In the genomic region with DNA sequence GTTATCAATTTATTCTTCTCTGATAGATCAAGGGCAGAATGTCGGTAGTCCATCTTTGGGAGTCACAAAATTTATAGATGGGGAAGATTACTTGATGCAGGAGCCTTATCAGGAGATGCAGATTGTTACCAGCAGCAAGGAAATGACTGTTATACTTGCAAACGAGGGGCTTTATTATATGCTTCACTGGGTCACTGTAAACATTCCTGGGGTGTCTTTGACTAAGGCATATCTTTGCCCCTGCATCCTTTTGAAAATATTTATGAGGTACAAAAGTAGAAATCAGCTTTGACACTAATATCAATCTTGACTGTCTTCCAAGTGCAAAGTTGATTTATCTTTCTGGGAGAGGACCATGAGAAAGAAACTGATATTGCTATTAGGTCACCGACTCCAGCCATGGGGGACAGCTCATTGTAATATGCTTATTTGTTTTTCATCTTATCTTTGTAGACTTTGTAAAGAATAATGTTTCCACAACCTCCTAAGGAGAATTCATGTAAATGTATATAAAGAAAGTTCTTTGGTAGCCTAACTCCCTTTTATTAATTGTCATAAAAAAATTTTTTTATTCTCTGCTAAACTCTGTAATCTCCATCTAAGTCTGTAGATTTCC, we compare ENCODE assay signal across 21 cellular contexts.
"Had no signal": no experiment of that assay in that cellular context is flagged by ENCODE, and none has a peak within 500 bp of the region (broad histone marks: within the 10 kb centered on the region; RNA-seq: fewer than 3 reads in every experiment).

No MANE protein-coding gene starts in this region.

- H3K27ac Mint-ChIP-seq: dendritic cell treated with granulocyte-macrophage colony-stimulating factor and Interleukin-4, amounts not matched to agents 40 ng/mL and 50 ng/mL, for 4 days; effector memory CD8-positive, alpha-beta T cell; naive thymus-derived CD4-positive, alpha-beta T cell; nephron; neural progenitor cell; progenitor cell of endocrine pancreas; stimulated activated effector memory CD8-positive, alpha-beta T cell treated with anti-CD3 and anti-CD28 coated beads, Interleukin-12 subunit alpha, Interleukin-12 subunit beta, amount 100 ng/mL, for 72 hours had no signal

- H3K4me3 Mint-ChIP-seq: dendritic cell treated with granulocyte-macrophage colony-stimulating factor and Interleukin-4, amounts not matched to agents 40 ng/mL and 50 ng/mL, for 4 days; effector memory CD8-positive, alpha-beta T cell; naive thymus-derived CD4-positive, alpha-beta T cell; nephron; neural progenitor cell; stimulated activated effector memory CD8-positive, alpha-beta T cell treated with anti-CD3 and anti-CD28 coated beads, Interleukin-12 subunit alpha, Interleukin-12 subunit beta, amount 100 ng/mL, for 72 hours had no signal

- H3K27ac ChIP-seq: colonic mucosa, left lung, neural progenitor cell, parathyroid adenoma, sigmoid colon, stomach, thyroid gland, vagina had no signal

- H3K9ac ChIP-seq: neural progenitor cell, parathyroid adenoma had no signal

- H3K9me3 ChIP-seq: colonic mucosa, left lung, sigmoid colon, stomach, thyroid gland, vagina had no signal

- H3K36me3 ChIP-seq: colonic mucosa, left lung, neural progenitor cell, sigmoid colon, stomach, thyroid gland, vagina had no signal

- ATAC-seq: effector memory CD8-positive, alpha-beta T cell; left lung; naive thymus-derived CD4-positive, alpha-beta T cell; stimulated activated effector memory CD8-positive, alpha-beta T cell treated with anti-CD3 and anti-CD28 coated beads, Interleukin-12 subunit alpha, Interleukin-12 subunit beta, amount 100 ng/mL, for 72 hours had no signal

- H3K4me1 ChIP-seq: colonic mucosa, left lung, parathyroid adenoma, stomach, thyroid gland, vagina had no signal

- H3K36me3 Mint-ChIP-seq: naive thymus-derived CD4-positive, alpha-beta T cell; neural progenitor cell; stimulated activated effector memory CD8-positive, alpha-beta T cell treated with anti-CD3 and anti-CD28 coated beads, Interleukin-12 subunit alpha, Interleukin-12 subunit beta, amount 100 ng/mL, for 72 hours had no signal

- H3K4me1 Mint-ChIP-seq: nephron; stimulated activated effector memory CD8-positive, alpha-beta T cell treated with anti-CD3 and anti-CD28 coated beads, Interleukin-12 subunit alpha, Interleukin-12 subunit beta, amount 100 ng/mL, for 72 hours had no signal

- H2AFZ ChIP-seq: parathyroid adenoma had no signal

- H3K4me3 ChIP-seq: colonic mucosa, left lung, neural progenitor cell, sigmoid colon, stomach, thyroid gland, vagina had no signal

- H3K79me2 ChIP-seq: parathyroid adenoma had no signal

- H3K27me3 Mint-ChIP-seq: dendritic cell treated with granulocyte-macrophage colony-stimulating factor and Interleukin-4, amounts not matched to agents 40 ng/mL and 50 ng/mL, for 4 days; progenitor cell of endocrine pancreas had no signal

- DNase-seq: colonic mucosa; effector memory CD8-positive, alpha-beta T cell; head of caudate nucleus; left lung; mesenchymal stem cell; midbrain; naive thymus-derived CD4-positive, alpha-beta T cell; right cardiac atrium; sigmoid colon; stimulated activated CD4-positive, alpha-beta T cell treated with anti-CD3 and anti-CD28 coated beads, Interleukin-2, amount 100 ng/mL, for 24 hours; stimulated activated CD4-positive, alpha-beta T cell treated with anti-CD3 and anti-CD28 coated beads, Interleukin-4, amount 100 ng/mL, for 24 hours; stimulated activated naive CD4-positive, alpha-beta T cell treated with Interleukin-2 at 50 U/mL for 16 hours; stomach; thyroid gland had no signal

- H3K4me2 ChIP-seq: neural progenitor cell had no signal

- H3K27me3 ChIP-seq: colonic mucosa, left lung, neural progenitor cell, sigmoid colon, stomach, thyroid gland, vagina had no signal

- H3K9me3 Mint-ChIP-seq: dendritic cell treated with granulocyte-macrophage colony-stimulating factor and Interleukin-4, amounts not matched to agents 40 ng/mL and 50 ng/mL, for 4 days; effector memory CD8-positive, alpha-beta T cell; naive thymus-derived CD4-positive, alpha-beta T cell; nephron; neural progenitor cell; stimulated activated effector memory CD8-positive, alpha-beta T cell treated with anti-CD3 and anti-CD28 coated beads, Interleukin-12 subunit alpha, Interleukin-12 subunit beta, amount 100 ng/mL, for 72 hours had no signal
